In genomic region chr1:162596514-162597170, GRCh38 we compare ENCODE assay signal across 1 cellular context.
TF ChIP-seq lines count a peak whose summit lies in the region.

No MANE protein-coding gene starts in this region.

TF ChIP-seq in HepG2, 621 proteins besides CTCF, POLR2A, EP300 and RAD21 (continued from another document and continues in another):
- TF ChIP-seq, protein P1, sequence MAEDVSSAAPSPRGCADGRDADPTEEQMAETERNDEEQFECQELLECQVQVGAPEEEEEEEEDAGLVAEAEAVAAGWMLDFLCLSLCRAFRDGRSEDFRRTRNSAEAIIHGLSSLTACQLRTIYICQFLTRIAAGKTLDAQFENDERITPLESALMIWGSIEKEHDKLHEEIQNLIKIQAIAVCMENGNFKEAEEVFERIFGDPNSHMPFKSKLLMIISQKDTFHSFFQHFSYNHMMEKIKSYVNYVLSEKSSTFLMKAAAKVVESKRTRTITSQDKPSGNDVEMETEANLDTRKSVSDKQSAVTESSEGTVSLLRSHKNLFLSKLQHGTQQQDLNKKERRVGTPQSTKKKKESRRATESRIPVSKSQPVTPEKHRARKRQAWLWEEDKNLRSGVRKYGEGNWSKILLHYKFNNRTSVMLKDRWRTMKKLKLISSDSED (CRISPR knock-in tag; IDR thresholded peaks at IDR 0.05), result no peak
- TF ChIP-seq ZNF629 (CRISPR knock-in tag; conservative IDR thresholded peaks at IDR 0.05), result 0 out of 2 replicates have a peak, but pooled peaks have one; percentile 34
- no peak for TF ChIP-seq FOSL2 (CRISPR knock-in tag; IDR thresholded peaks at IDR 0.05)
- TF ChIP-seq ZNF331 (CRISPR knock-in tag; IDR thresholded peaks at IDR 0.05), result peak; percentile 32; the same call in 1 of the 2 replicates
- TF ChIP-seq CENPT (CRISPR knock-in tag; IDR thresholded peaks at IDR 0.05; ENCODE audit: low read depth), result no peak
- TF ChIP-seq, protein P2, sequence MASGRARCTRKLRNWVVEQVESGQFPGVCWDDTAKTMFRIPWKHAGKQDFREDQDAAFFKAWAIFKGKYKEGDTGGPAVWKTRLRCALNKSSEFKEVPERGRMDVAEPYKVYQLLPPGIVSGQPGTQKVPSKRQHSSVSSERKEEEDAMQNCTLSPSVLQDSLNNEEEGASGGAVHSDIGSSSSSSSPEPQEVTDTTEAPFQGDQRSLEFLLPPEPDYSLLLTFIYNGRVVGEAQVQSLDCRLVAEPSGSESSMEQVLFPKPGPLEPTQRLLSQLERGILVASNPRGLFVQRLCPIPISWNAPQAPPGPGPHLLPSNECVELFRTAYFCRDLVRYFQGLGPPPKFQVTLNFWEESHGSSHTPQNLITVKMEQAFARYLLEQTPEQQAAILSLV (CRISPR knock-in tag; IDR thresholded peaks at IDR 0.05; ENCODE audit: borderline replicate concordance), result no peak
- TF ChIP-seq, protein P3, sequence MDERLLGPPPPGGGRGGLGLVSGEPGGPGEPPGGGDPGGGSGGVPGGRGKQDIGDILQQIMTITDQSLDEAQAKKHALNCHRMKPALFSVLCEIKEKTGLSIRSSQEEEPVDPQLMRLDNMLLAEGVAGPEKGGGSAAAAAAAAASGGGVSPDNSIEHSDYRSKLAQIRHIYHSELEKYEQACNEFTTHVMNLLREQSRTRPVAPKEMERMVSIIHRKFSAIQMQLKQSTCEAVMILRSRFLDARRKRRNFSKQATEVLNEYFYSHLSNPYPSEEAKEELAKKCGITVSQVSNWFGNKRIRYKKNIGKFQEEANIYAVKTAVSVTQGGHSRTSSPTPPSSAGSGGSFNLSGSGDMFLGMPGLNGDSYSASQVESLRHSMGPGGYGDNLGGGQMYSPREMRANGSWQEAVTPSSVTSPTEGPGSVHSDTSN (CRISPR knock-in tag; IDR thresholded peaks at IDR 0.05), result no peak
- no peak for TF ChIP-seq GLMP (CRISPR knock-in tag; IDR thresholded peaks at IDR 0.05; ENCODE audit: borderline replicate concordance)
- TF ChIP-seq ZNF317 (CRISPR knock-in tag; IDR thresholded peaks at IDR 0.05), result no peak
- no peak for TF ChIP-seq ZBTB7A (CRISPR knock-in tag; IDR thresholded peaks at IDR 0.05)
- TF ChIP-seq, protein P4, sequence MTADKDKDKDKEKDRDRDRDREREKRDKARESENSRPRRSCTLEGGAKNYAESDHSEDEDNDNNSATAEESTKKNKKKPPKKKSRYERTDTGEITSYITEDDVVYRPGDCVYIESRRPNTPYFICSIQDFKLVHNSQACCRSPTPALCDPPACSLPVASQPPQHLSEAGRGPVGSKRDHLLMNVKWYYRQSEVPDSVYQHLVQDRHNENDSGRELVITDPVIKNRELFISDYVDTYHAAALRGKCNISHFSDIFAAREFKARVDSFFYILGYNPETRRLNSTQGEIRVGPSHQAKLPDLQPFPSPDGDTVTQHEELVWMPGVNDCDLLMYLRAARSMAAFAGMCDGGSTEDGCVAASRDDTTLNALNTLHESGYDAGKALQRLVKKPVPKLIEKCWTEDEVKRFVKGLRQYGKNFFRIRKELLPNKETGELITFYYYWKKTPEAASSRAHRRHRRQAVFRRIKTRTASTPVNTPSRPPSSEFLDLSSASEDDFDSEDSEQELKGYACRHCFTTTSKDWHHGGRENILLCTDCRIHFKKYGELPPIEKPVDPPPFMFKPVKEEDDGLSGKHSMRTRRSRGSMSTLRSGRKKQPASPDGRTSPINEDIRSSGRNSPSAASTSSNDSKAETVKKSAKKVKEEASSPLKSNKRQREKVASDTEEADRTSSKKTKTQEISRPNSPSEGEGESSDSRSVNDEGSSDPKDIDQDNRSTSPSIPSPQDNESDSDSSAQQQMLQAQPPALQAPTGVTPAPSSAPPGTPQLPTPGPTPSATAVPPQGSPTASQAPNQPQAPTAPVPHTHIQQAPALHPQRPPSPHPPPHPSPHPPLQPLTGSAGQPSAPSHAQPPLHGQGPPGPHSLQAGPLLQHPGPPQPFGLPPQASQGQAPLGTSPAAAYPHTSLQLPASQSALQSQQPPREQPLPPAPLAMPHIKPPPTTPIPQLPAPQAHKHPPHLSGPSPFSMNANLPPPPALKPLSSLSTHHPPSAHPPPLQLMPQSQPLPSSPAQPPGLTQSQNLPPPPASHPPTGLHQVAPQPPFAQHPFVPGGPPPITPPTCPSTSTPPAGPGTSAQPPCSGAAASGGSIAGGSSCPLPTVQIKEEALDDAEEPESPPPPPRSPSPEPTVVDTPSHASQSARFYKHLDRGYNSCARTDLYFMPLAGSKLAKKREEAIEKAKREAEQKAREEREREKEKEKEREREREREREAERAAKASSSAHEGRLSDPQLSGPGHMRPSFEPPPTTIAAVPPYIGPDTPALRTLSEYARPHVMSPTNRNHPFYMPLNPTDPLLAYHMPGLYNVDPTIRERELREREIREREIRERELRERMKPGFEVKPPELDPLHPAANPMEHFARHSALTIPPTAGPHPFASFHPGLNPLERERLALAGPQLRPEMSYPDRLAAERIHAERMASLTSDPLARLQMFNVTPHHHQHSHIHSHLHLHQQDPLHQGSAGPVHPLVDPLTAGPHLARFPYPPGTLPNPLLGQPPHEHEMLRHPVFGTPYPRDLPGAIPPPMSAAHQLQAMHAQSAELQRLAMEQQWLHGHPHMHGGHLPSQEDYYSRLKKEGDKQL (CRISPR knock-in tag; IDR thresholded peaks at IDR 0.05; ENCODE audit: low read depth), result 0 out of 2 replicates have a peak, but pooled peaks have one; percentile 30
- TF ChIP-seq HOXA9 (CRISPR knock-in tag; IDR thresholded peaks at IDR 0.05; ENCODE audit: borderline replicate concordance), result no peak
- TF ChIP-seq PPARG (CRISPR knock-in tag; conservative IDR thresholded peaks at IDR 0.05), result peak; percentile 56; the same call in 1 of the 2 replicates
- TF ChIP-seq BCLAF1 (IDR thresholded peaks at IDR 0.05), result no peak
- TF ChIP-seq ZKSCAN1 (IDR thresholded peaks at IDR 0.05; ENCODE audit: low read length), result no peak
- no peak for TF ChIP-seq TMF1 (CRISPR knock-in tag; IDR thresholded peaks at IDR 0.05; ENCODE audit: low read depth)
- TF ChIP-seq ZNF572 (CRISPR knock-in tag; IDR thresholded peaks at IDR 0.05), result no peak
- TF ChIP-seq SRSF4 (IDR thresholded peaks at IDR 0.05; ENCODE audit: low read depth, low read length, poor library complexity, severe bottlenecking), result no peak
- no peak for TF ChIP-seq FOXP1 (IDR thresholded peaks at IDR 0.05)
- peak; percentile 47; the same call in 1 of the 2 replicates for TF ChIP-seq FOXP1 (CRISPR knock-in tag; IDR thresholded peaks at IDR 0.05)
- TF ChIP-seq ZNF547 (CRISPR knock-in tag; IDR thresholded peaks at IDR 0.05), result no peak
- TF ChIP-seq GATAD1 (CRISPR knock-in tag; IDR thresholded peaks at IDR 0.05), result 0 out of 2 replicates have a peak, but pooled peaks have one; percentile 8
- TF ChIP-seq PRMT3 (CRISPR knock-in tag; IDR thresholded peaks at IDR 0.05; ENCODE audit: borderline replicate concordance, low read depth), result no peak
- TF ChIP-seq, protein P5, sequence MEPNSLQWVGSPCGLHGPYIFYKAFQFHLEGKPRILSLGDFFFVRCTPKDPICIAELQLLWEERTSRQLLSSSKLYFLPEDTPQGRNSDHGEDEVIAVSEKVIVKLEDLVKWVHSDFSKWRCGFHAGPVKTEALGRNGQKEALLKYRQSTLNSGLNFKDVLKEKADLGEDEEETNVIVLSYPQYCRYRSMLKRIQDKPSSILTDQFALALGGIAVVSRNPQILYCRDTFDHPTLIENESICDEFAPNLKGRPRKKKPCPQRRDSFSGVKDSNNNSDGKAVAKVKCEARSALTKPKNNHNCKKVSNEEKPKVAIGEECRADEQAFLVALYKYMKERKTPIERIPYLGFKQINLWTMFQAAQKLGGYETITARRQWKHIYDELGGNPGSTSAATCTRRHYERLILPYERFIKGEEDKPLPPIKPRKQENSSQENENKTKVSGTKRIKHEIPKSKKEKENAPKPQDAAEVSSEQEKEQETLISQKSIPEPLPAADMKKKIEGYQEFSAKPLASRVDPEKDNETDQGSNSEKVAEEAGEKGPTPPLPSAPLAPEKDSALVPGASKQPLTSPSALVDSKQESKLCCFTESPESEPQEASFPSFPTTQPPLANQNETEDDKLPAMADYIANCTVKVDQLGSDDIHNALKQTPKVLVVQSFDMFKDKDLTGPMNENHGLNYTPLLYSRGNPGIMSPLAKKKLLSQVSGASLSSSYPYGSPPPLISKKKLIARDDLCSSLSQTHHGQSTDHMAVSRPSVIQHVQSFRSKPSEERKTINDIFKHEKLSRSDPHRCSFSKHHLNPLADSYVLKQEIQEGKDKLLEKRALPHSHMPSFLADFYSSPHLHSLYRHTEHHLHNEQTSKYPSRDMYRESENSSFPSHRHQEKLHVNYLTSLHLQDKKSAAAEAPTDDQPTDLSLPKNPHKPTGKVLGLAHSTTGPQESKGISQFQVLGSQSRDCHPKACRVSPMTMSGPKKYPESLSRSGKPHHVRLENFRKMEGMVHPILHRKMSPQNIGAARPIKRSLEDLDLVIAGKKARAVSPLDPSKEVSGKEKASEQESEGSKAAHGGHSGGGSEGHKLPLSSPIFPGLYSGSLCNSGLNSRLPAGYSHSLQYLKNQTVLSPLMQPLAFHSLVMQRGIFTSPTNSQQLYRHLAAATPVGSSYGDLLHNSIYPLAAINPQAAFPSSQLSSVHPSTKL (CRISPR knock-in tag; IDR thresholded peaks at IDR 0.05), result peak; percentile 90
- no peak for TF ChIP-seq GFI1 (CRISPR knock-in tag; IDR thresholded peaks at IDR 0.05; ENCODE audit: borderline replicate concordance)
- TF ChIP-seq NFIC (IDR thresholded peaks at IDR 0.05; ENCODE audit: low read length), result peak; percentile 42; the same call in 1 of the 2 replicates
- TF ChIP-seq TCF7 (IDR thresholded peaks at IDR 0.05; ENCODE audit: low read depth), result peak; percentile 19; the same call in 1 of the 2 replicates
- peak; percentile 68 for TF ChIP-seq SAP130 (CRISPR knock-in tag; IDR thresholded peaks at IDR 0.05; ENCODE audit: low read depth)
- 0 out of 2 replicates have a peak, but pooled peaks have one; percentile 53 for TF ChIP-seq ISL2 (CRISPR knock-in tag; IDR thresholded peaks at IDR 0.05)
- TF ChIP-seq, protein P6, sequence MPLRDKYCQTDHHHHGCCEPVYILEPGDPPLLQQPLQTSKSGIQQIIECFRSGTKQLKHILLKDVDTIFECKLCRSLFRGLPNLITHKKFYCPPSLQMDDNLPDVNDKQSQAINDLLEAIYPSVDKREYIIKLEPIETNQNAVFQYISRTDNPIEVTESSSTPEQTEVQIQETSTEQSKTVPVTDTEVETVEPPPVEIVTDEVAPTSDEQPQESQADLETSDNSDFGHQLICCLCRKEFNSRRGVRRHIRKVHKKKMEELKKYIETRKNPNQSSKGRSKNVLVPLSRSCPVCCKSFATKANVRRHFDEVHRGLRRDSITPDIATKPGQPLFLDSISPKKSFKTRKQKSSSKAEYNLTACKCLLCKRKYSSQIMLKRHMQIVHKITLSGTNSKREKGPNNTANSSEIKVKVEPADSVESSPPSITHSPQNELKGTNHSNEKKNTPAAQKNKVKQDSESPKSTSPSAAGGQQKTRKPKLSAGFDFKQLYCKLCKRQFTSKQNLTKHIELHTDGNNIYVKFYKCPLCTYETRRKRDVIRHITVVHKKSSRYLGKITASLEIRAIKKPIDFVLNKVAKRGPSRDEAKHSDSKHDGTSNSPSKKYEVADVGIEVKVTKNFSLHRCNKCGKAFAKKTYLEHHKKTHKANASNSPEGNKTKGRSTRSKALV (CRISPR knock-in tag; IDR thresholded peaks at IDR 0.05), result no peak
- no peak for TF ChIP-seq REPIN1 (CRISPR knock-in tag; IDR thresholded peaks at IDR 0.05; ENCODE audit: borderline replicate concordance, low read depth)
- TF ChIP-seq, protein P7, sequence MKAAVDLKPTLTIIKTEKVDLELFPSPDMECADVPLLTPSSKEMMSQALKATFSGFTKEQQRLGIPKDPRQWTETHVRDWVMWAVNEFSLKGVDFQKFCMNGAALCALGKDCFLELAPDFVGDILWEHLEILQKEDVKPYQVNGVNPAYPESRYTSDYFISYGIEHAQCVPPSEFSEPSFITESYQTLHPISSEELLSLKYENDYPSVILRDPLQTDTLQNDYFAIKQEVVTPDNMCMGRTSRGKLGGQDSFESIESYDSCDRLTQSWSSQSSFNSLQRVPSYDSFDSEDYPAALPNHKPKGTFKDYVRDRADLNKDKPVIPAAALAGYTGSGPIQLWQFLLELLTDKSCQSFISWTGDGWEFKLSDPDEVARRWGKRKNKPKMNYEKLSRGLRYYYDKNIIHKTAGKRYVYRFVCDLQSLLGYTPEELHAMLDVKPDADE (CRISPR knock-in tag; IDR thresholded peaks at IDR 0.05), result no peak
- peak; percentile 69 for TF ChIP-seq BCL6 (CRISPR knock-in tag; IDR thresholded peaks at IDR 0.05)
- TF ChIP-seq ZNF704 (CRISPR knock-in tag; IDR thresholded peaks at IDR 0.05; ENCODE audit: borderline replicate concordance), result no peak
- no peak for TF ChIP-seq ZNF546 (CRISPR knock-in tag; conservative IDR thresholded peaks at IDR 0.05)
